ENCODE assay signal across 1 cellular context in genomic region chr11:66958232-66958955, GRCh38.
A peak's percentile ranks its signal among the peaks of the same experiment; 100 is the strongest.
TF ChIP-seq lines count a peak whose summit lies in the region.

Gene PC (minus strand): TSS chr11:66958383. CDS start chr11:66872159, 86,224 bp downstream.

TF ChIP-seq in A549, 52 proteins besides CTCF, POLR2A, EP300 and RAD21 (continued from another document):
- TF ChIP-seq HOXA7 (CRISPR knock-in tag; IDR thresholded peaks at IDR 0.05) (no peak), FOSB (CRISPR knock-in tag; IDR thresholded peaks at IDR 0.05) (no peak), MYC (IDR thresholded peaks at IDR 0.05; ENCODE audit: borderline replicate concordance, low read length) (peak; percentile 63; the same call in 1 of the 2 replicates), NR3C1 (IDR thresholded peaks at IDR 0.05) (no peak), MAX (IDR thresholded peaks at IDR 0.05) (peak; percentile 100), FOXS1 (CRISPR knock-in tag; IDR thresholded peaks at IDR 0.05) (no peak), RNF2 (IDR thresholded peaks at IDR 0.05; ENCODE audit: borderline replicate concordance, low read depth) (peak; percentile 93; the same call in 1 of the 2 replicates), KDM1A (IDR thresholded peaks at IDR 0.05; ENCODE audit: low read depth) (no peak), CHD2 (IDR thresholded peaks at IDR 0.05; ENCODE audit: low read length, partially characterized antibody) (no peak), MAFK (IDR thresholded peaks at IDR 0.05; ENCODE audit: partially characterized antibody) (no peak), PHF8 (IDR thresholded peaks at IDR 0.05; ENCODE audit: borderline replicate concordance, low read depth) (0 out of 2 replicates have a peak, but pooled peaks have one; percentile 31), HOXB5 (CRISPR knock-in tag; IDR thresholded peaks at IDR 0.05) (peak; percentile 71), KDM5A (IDR thresholded peaks at IDR 0.05) (no peak), SMC3 (IDR thresholded peaks at IDR 0.05) (no peak; the same call in 2 of the 3 replicates), ZSCAN20 (CRISPR knock-in tag; IDR thresholded peaks at IDR 0.05) (no peak), ELK1 (IDR thresholded peaks at IDR 0.05; ENCODE audit: low read depth, low read length) (no peak), HMGXB4 (CRISPR knock-in tag; IDR thresholded peaks at IDR 0.05; ENCODE audit: borderline replicate concordance) (0 out of 2 replicates have a peak, but pooled peaks have one; percentile 43), JUNB (IDR thresholded peaks at IDR 0.05) (no peak), SREBF2 (IDR thresholded peaks at IDR 0.05) (no peak), CEBPB (IDR thresholded peaks at IDR 0.05) (no peak)
- TF ChIP-seq, protein P1, sequence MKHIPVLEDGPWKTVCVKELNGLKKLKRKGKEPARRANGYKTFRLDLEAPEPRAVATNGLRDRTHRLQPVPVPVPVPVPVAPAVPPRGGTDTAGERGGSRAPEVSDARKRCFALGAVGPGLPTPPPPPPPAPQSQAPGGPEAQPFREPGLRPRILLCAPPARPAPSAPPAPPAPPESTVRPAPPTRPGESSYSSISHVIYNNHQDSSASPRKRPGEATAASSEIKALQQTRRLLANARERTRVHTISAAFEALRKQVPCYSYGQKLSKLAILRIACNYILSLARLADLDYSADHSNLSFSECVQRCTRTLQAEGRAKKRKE (CRISPR knock-in tag; IDR thresholded peaks at IDR 0.05; ENCODE audit: low read depth), result peak; percentile 79; the same call in 1 of the 2 replicates
- TF ChIP-seq, protein P2, sequence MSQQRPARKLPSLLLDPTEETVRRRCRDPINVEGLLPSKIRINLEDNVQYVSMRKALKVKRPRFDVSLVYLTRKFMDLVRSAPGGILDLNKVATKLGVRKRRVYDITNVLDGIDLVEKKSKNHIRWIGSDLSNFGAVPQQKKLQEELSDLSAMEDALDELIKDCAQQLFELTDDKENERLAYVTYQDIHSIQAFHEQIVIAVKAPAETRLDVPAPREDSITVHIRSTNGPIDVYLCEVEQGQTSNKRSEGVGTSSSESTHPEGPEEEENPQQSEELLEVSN (IDR thresholded peaks at IDR 0.05; ENCODE audit: borderline replicate concordance, low read depth), result peak; percentile 99
